Comparison of ENCODE assay signal across 8 cellular contexts in genomic region chr4:83454626-83455025, GRCh38. TPM values are rescaled to one million over a fixed set of nuclear protein-coding genes. Genes with fewer than 3 reads are reported as not detected.
DNase-seq lines count a peak whose midpoint lies in the region; ATAC-seq and TF ChIP-seq lines count a peak whose summit lies in the region.

No MANE protein-coding gene starts in this region.

- DNase-seq in AG09309 (ENCODE audit: low read depth): no peak
- peak; percentile 34 for DNase-seq in Kasumi-1 (lab: John Stamatoyannopoulos, UW)
- DNase-seq in central memory CD8-positive, alpha-beta T cell (ENCODE audit: low spot score in 2 of 2): no peak
- DNase-seq in memory B cell (ENCODE audit: low spot score in 2 of 2): no peak
- no peak for DNase-seq in vagina (ENCODE audit: extremely low spot score in 2 of 2)
- no peak for DNase-seq in NCI-H2107 (lab: John Stamatoyannopoulos, UW)
- DNase-seq in effector CD4-positive, alpha-beta T cell: no peak
- DNase-seq in NCI-H1436 (lab: John Stamatoyannopoulos, UW): no peak

- TF ChIP-seq POLR2A in vagina (IDR thresholded peaks at IDR 0.05): no peak

- intact Hi-C loops in vagina (cut with DNase I): no loop called here

- peak overlapping the region; percentile 97 for H3K27ac ChIP-seq in vagina

- H3K36me3 ChIP-seq in vagina: no peaks in the 10 kb centered on the region

- H3K4me1 ChIP-seq in vagina: peaks cover 23% of the 10 kb centered on the region

- peaks cover 44% of the 10 kb centered on the region for H3K36me3 Mint-ChIP-seq in central memory CD8-positive, alpha-beta T cell (ENCODE audit: insufficient read depth)
- peaks cover 23% of the 10 kb centered on the region for H3K36me3 Mint-ChIP-seq in memory B cell

- no peaks in the 10 kb centered on the region for H3K27me3 ChIP-seq in vagina

- H3K4me1 Mint-ChIP-seq in central memory CD8-positive, alpha-beta T cell: peaks cover 34% of the 10 kb centered on the region
- H3K4me1 Mint-ChIP-seq in memory B cell: peaks cover 22% of the 10 kb centered on the region

- peak overlapping the region; percentile 100 for H3K27ac Mint-ChIP-seq in central memory CD8-positive, alpha-beta T cell (ENCODE audit: low read depth)
- H3K27ac Mint-ChIP-seq in memory B cell: peak overlapping the region; percentile 100

- TF ChIP-seq CTCF in AG09309 (IDR thresholded peaks at IDR 0.05; ENCODE audit: control insufficient read depth, insufficient read depth, low read depth, low read length, missing control alignments): no peak
- TF ChIP-seq CTCF in vagina (IDR thresholded peaks at IDR 0.05): no peak

- H3K27me3 Mint-ChIP-seq in central memory CD8-positive, alpha-beta T cell: no peaks in the 10 kb centered on the region
- no peaks in the 10 kb centered on the region for H3K27me3 Mint-ChIP-seq in memory B cell

- H3K4me3 Mint-ChIP-seq in central memory CD8-positive, alpha-beta T cell: peak overlapping the region; percentile 98
- H3K4me3 Mint-ChIP-seq in memory B cell: peak overlapping the region; percentile 94

- no peaks in the 10 kb centered on the region for H3K9me3 Mint-ChIP-seq in central memory CD8-positive, alpha-beta T cell
- H3K9me3 Mint-ChIP-seq in memory B cell: no peaks in the 10 kb centered on the region

- no peaks in the 10 kb centered on the region for H3K9me3 ChIP-seq in vagina

- no peak for ATAC-seq in central memory CD8-positive, alpha-beta T cell (replicated peaks; ENCODE audit: extremely low read depth, poor library complexity, severe bottlenecking)
- no peak for ATAC-seq in memory B cell (ENCODE audit: low read depth)

- H3K4me3 ChIP-seq in AG09309 (ENCODE audit: control insufficient read depth, low read depth, low read length) (peak overlapping the region; percentile 97), vagina (peak overlapping the region; percentile 72 to 77)

RNA-seq across cellular contexts. Expression of gene HELQ, which starts 1.0 kb away (rescaled TPM):
- total RNA-seq in vagina: 14.2 TPM

RNA-seq across cellular contexts. Expression of gene MRPS18C, which starts 1.2 kb away (rescaled TPM):
- total RNA-seq in vagina: 15.2 TPM

RNA-seq across cellular contexts. Expression of gene ABRAXAS1, which starts 30.3 kb away (rescaled TPM):
- 11.5 TPM for total RNA-seq in vagina

Comparison
In these comparisons a context has a peak if more than half of its experiments do, and no peak if none do; other contexts are left out.
1. DNase-seq: peak in Kasumi-1 (2 of 2); none in AG09309 (single experiment), central memory CD8-positive, alpha-beta T cell (0 of 2), memory B cell (0 of 2), vagina (0 of 2), NCI-H2107 (single experiment), effector CD4-positive, alpha-beta T cell (single experiment) and NCI-H1436 (single experiment).